ENCODE assay signal across 2 cellular contexts in genomic region chr17:50925296-50925891, GRCh38.
TF ChIP-seq lines count a peak whose summit lies in the region.

No MANE protein-coding gene starts in this region.

TF ChIP-seq in GM23338, 12 proteins besides CTCF, POLR2A, EP300 and RAD21:
- TF ChIP-seq JUNB (IDR thresholded peaks at IDR 0.05; ENCODE audit: unreplicated experiment), result no peak
- no peak for TF ChIP-seq ZNF114 (CRISPR knock-in tag; IDR thresholded peaks at IDR 0.05)
- TF ChIP-seq ZNF331 (CRISPR knock-in tag; IDR thresholded peaks at IDR 0.05; ENCODE audit: low read depth), result no peak
- no peak for TF ChIP-seq ETS1 (IDR thresholded peaks at IDR 0.05)
- TF ChIP-seq NANOG (IDR thresholded peaks at IDR 0.05; ENCODE audit: borderline replicate concordance), result no peak
- TF ChIP-seq EZH2 (IDR thresholded peaks at IDR 0.05; ENCODE audit: low read depth, unreplicated experiment), result no peak
- no peak for TF ChIP-seq STAT1 (IDR thresholded peaks at IDR 0.05; ENCODE audit: unreplicated experiment)
- TF ChIP-seq CREB1 (CRISPR knock-in tag; IDR thresholded peaks at IDR 0.05; ENCODE audit: low read depth), result no peak
- no peak for TF ChIP-seq EZH2phosphoT487 (IDR thresholded peaks at IDR 0.05; ENCODE audit: unreplicated experiment)
- no peak for TF ChIP-seq POLR2AphosphoS5 (IDR thresholded peaks at IDR 0.05; ENCODE audit: low read depth)
- TF ChIP-seq REST (IDR thresholded peaks at IDR 0.05; ENCODE audit: unreplicated experiment), result no peak

TF ChIP-seq in H1, 55 proteins besides CTCF, POLR2A, EP300 and RAD21:
- TF ChIP-seq TEAD4 (IDR thresholded peaks at IDR 0.05; ENCODE audit: low read depth, low read length) (peak; percentile 48; the same call in 1 of the 2 replicates), SP4 (IDR thresholded peaks at IDR 0.05; ENCODE audit: low read length) (no peak), YY1 (IDR thresholded peaks at IDR 0.05; ENCODE audit: low read depth, low read length) (peak; percentile 50; the same call in 1 of the 2 replicates), BACH1 (IDR thresholded peaks at IDR 0.05; ENCODE audit: low read length) (peak; percentile 76), MAFK (IDR thresholded peaks at IDR 0.05; ENCODE audit: low read depth, low read length) (peak; percentile 66; the same call in 1 of the 2 replicates)
